ENCODE assay signal across 1 cellular context in genomic region chr2:203809084-203809521, GRCh38.
TF ChIP-seq lines count a peak whose summit lies in the region.

No MANE protein-coding gene starts in this region.

TF ChIP-seq in SK-N-SH, 30 proteins besides CTCF, POLR2A, EP300 and RAD21 (continued from another document):
- TF ChIP-seq REST (IDR thresholded peaks at IDR 0.05; ENCODE audit: low read depth, low read length) (no peak), SIN3A (IDR thresholded peaks at IDR 0.05; ENCODE audit: borderline replicate concordance, low read depth, low read length) (no peak), GATA2 (CRISPR knock-in tag; IDR thresholded peaks at IDR 0.05) (no peak), JUND (IDR thresholded peaks at IDR 0.05) (peak; percentile 57; the same call in 1 of the 2 replicates), CHD2 (IDR thresholded peaks at IDR 0.05; ENCODE audit: low read length, partially characterized antibody) (no peak), FOXJ3 (CRISPR knock-in tag; IDR thresholded peaks at IDR 0.05) (no peak), PBX3 (IDR thresholded peaks at IDR 0.05) (peak; percentile 72), TCF12 (IDR thresholded peaks at IDR 0.05) (peak; percentile 67), TAF1 (IDR thresholded peaks at IDR 0.05; ENCODE audit: borderline replicate concordance, low read depth, low read length) (no peak)
- TF ChIP-seq, protein P1, sequence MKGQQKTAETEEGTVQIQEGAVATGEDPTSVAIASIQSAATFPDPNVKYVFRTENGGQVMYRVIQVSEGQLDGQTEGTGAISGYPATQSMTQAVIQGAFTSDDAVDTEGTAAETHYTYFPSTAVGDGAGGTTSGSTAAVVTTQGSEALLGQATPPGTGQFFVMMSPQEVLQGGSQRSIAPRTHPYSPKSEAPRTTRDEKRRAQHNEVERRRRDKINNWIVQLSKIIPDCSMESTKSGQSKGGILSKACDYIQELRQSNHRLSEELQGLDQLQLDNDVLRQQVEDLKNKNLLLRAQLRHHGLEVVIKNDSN (IDR thresholded peaks at IDR 0.05; ENCODE audit: borderline replicate concordance, low read depth) = no peak
- TF ChIP-seq, protein P2, sequence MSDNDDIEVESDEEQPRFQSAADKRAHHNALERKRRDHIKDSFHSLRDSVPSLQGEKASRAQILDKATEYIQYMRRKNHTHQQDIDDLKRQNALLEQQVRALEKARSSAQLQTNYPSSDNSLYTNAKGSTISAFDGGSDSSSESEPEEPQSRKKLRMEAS (IDR thresholded peaks at IDR 0.05; ENCODE audit: low read depth) = no peak
- TF ChIP-seq, protein P3, sequence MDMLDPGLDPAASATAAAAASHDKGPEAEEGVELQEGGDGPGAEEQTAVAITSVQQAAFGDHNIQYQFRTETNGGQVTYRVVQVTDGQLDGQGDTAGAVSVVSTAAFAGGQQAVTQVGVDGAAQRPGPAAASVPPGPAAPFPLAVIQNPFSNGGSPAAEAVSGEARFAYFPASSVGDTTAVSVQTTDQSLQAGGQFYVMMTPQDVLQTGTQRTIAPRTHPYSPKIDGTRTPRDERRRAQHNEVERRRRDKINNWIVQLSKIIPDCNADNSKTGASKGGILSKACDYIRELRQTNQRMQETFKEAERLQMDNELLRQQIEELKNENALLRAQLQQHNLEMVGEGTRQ (IDR thresholded peaks at IDR 0.05; ENCODE audit: borderline replicate concordance, low read depth, low read length) = no peak
- TF ChIP-seq, protein P4, sequence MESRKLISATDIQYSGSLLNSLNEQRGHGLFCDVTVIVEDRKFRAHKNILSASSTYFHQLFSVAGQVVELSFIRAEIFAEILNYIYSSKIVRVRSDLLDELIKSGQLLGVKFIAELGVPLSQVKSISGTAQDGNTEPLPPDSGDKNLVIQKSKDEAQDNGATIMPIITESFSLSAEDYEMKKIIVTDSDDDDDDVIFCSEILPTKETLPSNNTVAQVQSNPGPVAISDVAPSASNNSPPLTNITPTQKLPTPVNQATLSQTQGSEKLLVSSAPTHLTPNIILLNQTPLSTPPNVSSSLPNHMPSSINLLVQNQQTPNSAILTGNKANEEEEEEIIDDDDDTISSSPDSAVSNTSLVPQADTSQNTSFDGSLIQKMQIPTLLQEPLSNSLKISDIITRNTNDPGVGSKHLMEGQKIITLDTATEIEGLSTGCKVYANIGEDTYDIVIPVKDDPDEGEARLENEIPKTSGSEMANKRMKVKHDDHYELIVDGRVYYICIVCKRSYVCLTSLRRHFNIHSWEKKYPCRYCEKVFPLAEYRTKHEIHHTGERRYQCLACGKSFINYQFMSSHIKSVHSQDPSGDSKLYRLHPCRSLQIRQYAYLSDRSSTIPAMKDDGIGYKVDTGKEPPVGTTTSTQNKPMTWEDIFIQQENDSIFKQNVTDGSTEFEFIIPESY (IDR thresholded peaks at IDR 0.05; ENCODE audit: borderline replicate concordance, low read depth) = no peak
TF ChIP-seq in SK-N-SH: peak in this region for 7.
